Comparison of ENCODE assay signal across 23 cellular contexts in genomic region chr18:76338619-76339245, GRCh38.
"Had no signal": no experiment of that assay in that cellular context is flagged by ENCODE, and none has a peak within 500 bp of the region (broad histone marks: within the 10 kb centered on the region; RNA-seq: fewer than 3 reads in every experiment).

No MANE protein-coding gene starts in this region.

- H3K27me3 ChIP-seq: colonic mucosa, spleen, suprapubic skin, transverse colon, upper lobe of right lung, uterus had no signal

- DNase-seq: colonic mucosa; effector CD8-positive, alpha-beta T cell; endodermal cell; foreskin melanocyte; hypothalamus; immature natural killer cell; islet precursor cell; mesenchymal stem cell; mucosa of descending colon; naive B cell; right cardiac atrium; spleen; stimulated activated naive CD4-positive, alpha-beta T cell; stimulated activated naive CD8-positive, alpha-beta T cell treated with anti-CD3 and anti-CD28 coated beads, Interleukin-15, amount 100 ng/mL, for 72 hours; transverse colon; upper lobe of right lung; uterus had no signal

- H3K27ac ChIP-seq: colonic mucosa, epithelial cell of prostate, parathyroid adenoma, skin epidermis, spleen, suprapubic skin, transverse colon, upper lobe of right lung, uterus had no signal

- H3K4me1 ChIP-seq: colonic mucosa, parathyroid adenoma, suprapubic skin, transverse colon, upper lobe of right lung, uterus had no signal

- ATAC-seq: esophagus mucosa; mucosa of descending colon; natural killer cell treated with Interleukin-12 subunit alpha and Interleukin-12 subunit beta and Interleukin-15 and Interleukin-18, amount 100 ng/mL, for 72 hours; right cardiac atrium; stimulated activated naive CD8-positive, alpha-beta T cell treated with anti-CD3 and anti-CD28 coated beads, Interleukin-15, amount 100 ng/mL, for 72 hours had no signal
